Comparison of ENCODE assay signal across 18 cellular contexts in genomic region chr4:3420606-3420955, GRCh38. TPM values are rescaled to one million over a fixed set of nuclear protein-coding genes. Genes with fewer than 3 reads are reported as not detected.
A peak's percentile ranks its signal among the peaks of the same experiment; 100 is the strongest.
DNase-seq lines count a peak whose midpoint lies in the region; ATAC-seq, FAIRE-seq and TF ChIP-seq lines count a peak whose summit lies in the region.
"Had no signal": no experiment of that assay in that cellular context is flagged by ENCODE, and none has a peak within 500 bp of the region (broad histone marks: within the 10 kb centered on the region; RNA-seq: fewer than 3 reads in every experiment).

No MANE protein-coding gene starts in this region.

- H3K4me3 ChIP-seq in right lobe of liver (no peak overlapping the region), HepG2 (replicated peaks in 1 of 3; ENCODE audit: insufficient read depth in 1 of 3, low read depth in 2 of 3, low read length in 3 of 3) (no peak overlapping the region), brain microvascular endothelial cell (ENCODE audit: low read depth, low read length) (no peak overlapping the region), lower lobe of right lung (no peak overlapping the region), spleen (no peak overlapping the region), prostate gland (no peak overlapping the region)

- H2AFZ ChIP-seq in HepG2 (ENCODE audit: low read length): no peak overlapping the region

- no peak overlapping the region for H3K27ac Mint-ChIP-seq in activated T-cell treated with anti-CD3 and anti-CD28 coated beads, Interleukin-2, amount 50 U/mL, for 24 hours
- H3K27ac Mint-ChIP-seq in progenitor cell of endocrine pancreas: no peak overlapping the region

- H3K27me3 ChIP-seq in right lobe of liver (no peaks in the 10 kb centered on the region), HepG2 (ENCODE audit: control insufficient read depth in 1 of 2, insufficient read depth in 2 of 2, low read length in 2 of 2) (no peaks in the 10 kb centered on the region), brain microvascular endothelial cell (replicated peaks) (no peaks in the 10 kb centered on the region), lower lobe of right lung (ENCODE audit: low read depth) (no peaks in the 10 kb centered on the region), spleen (replicated peaks in 1 of 7) (no peaks in the 10 kb centered on the region), prostate gland (replicated peaks; ENCODE audit: insufficient read depth) (no peaks in the 10 kb centered on the region)

- WGBS in right lobe of liver (ENCODE audit: insufficient coverage, low coverage, low lambda C conversion rate, missing lambda C conversion rate): 84% methylated on average over 4 of the region's 12 CpGs
- 91% methylated on average over 10 of the region's 12 CpGs for WGBS in HepG2 (ENCODE audit: low lambda C conversion rate)
- WGBS in spleen, 5 donors: 87 to 92% (median 90%) methylated on average over 10 to 12 of the region's 12 CpGs
- 90% methylated on average over 12 of the region's 12 CpGs for WGBS in prostate gland

- CTCF ChIA-PET in HepG2 (lab: Yijun Ruan, JAX; ENCODE audit: low intra/inter-chr PET ratio, low total read pairs): no interaction called here

- no peak for TF ChIP-seq CTCF in right lobe of liver (IDR thresholded peaks at IDR 0.05)
- TF ChIP-seq CTCF in HepG2 (CRISPR knock-in tag; IDR thresholded peaks at IDR 0.05): no peak
- no peak for TF ChIP-seq CTCF in brain microvascular endothelial cell (IDR thresholded peaks at IDR 0.05; ENCODE audit: low read depth, low read length, missing control alignments)
- no peak for TF ChIP-seq CTCF in lower lobe of right lung (IDR thresholded peaks at IDR 0.05)
- no peak for TF ChIP-seq CTCF in spleen (IDR thresholded peaks at IDR 0.05 in 8 of 11, conservative IDR thresholded peaks at IDR 0.05 in 3 of 11)
- no peak for TF ChIP-seq CTCF in prostate gland (IDR thresholded peaks at IDR 0.05)
- no peak for TF ChIP-seq CTCF in progenitor cell of endocrine pancreas (IDR thresholded peaks at IDR 0.05; ENCODE audit: unreplicated experiment)

- no peaks in the 10 kb centered on the region for H3K9me3 Mint-ChIP-seq in activated T-cell treated with anti-CD3 and anti-CD28 coated beads, Interleukin-2, amount 50 U/mL, for 24 hours
- H3K9me3 Mint-ChIP-seq in progenitor cell of endocrine pancreas (ENCODE audit: low read depth): no peaks in the 10 kb centered on the region

- H3K9ac ChIP-seq in HepG2 (ENCODE audit: insufficient read depth, low read depth, low read length): no peak overlapping the region

- H3K4me2 ChIP-seq in HepG2 (ENCODE audit: low read depth, low read length): no peak overlapping the region

- no peak for FAIRE-seq in HepG2 (lab: Jason Lieb, UNC)
- FAIRE-seq: H1 had no signal

- ATAC-seq in right lobe of liver (no peak), HepG2 (no peak), lower lobe of right lung (no peak)

- no peaks in the 10 kb centered on the region for H3K79me2 ChIP-seq in HepG2 (ENCODE audit: insufficient read depth, low read length)

- in situ Hi-C loops in HepG2 (cut with HindIII; ENCODE audit: extremely low pct_ligation_motif_present, low pct_unique_long_range_greater_than_20kb) (no loop called here), brain microvascular endothelial cell (cut with HindIII; ENCODE audit: low pct_ligation_motif_present, low sequenced_read_pairs) (no loop called here)

- BruUV-seq in HepG2 (replicated peaks; lab: Mats Ljungman, UMichigan): no TSS peak

- H3K4me1 ChIP-seq in right lobe of liver (peaks cover 0 to 8% (median 0%) of the 10 kb centered on the region in 4 donors), HepG2 (ENCODE audit: insufficient read depth, low read length) (no peaks in the 10 kb centered on the region), lower lobe of right lung (no peaks in the 10 kb centered on the region), spleen (no peaks in the 10 kb centered on the region), prostate gland (replicated peaks) (peaks cover 4% of the 10 kb centered on the region)

- H3K9me3 ChIP-seq in right lobe of liver (no peaks in the 10 kb centered on the region), HepG2 (ENCODE audit: low read length) (no peaks in the 10 kb centered on the region), lower lobe of right lung (no peaks in the 10 kb centered on the region), spleen (no peaks in the 10 kb centered on the region), prostate gland (no peaks in the 10 kb centered on the region)

- H3K36me3 ChIP-seq in right lobe of liver (peaks cover 0 to 30% (median 8%) of the 10 kb centered on the region in 4 donors), HepG2 (replicated peaks in 1 of 2; ENCODE audit: control insufficient read depth in 1 of 2, insufficient read depth in 2 of 2, low read length in 2 of 2) (peaks cover 18 to 63% of the 10 kb centered on the region in 2 experiments; a peak in 4 of 5 replicates), brain microvascular endothelial cell (replicated peaks) (peaks cover 3% of the 10 kb centered on the region), lower lobe of right lung (peaks cover 83% of the 10 kb centered on the region), spleen (peaks cover 0 to 78% (median 8%) of the 10 kb centered on the region in 6 donors), prostate gland (peaks cover 0 to 6% of the 10 kb centered on the region in 2 donors)

- no peak for TF ChIP-seq POLR2A in right lobe of liver (IDR thresholded peaks at IDR 0.05)
- no peak for TF ChIP-seq POLR2A in HepG2 (IDR thresholded peaks at IDR 0.05; ENCODE audit: insufficient read depth in 1 of 2, low read depth in 2 of 2, low read length in 2 of 2)
- no peak for TF ChIP-seq POLR2A in spleen (IDR thresholded peaks at IDR 0.05)
- TF ChIP-seq POLR2A in prostate gland (IDR thresholded peaks at IDR 0.05): no peak

- H3K27ac ChIP-seq in right lobe of liver: no peak overlapping the region
- H3K27ac ChIP-seq in HepG2 (ENCODE audit: extremely low read length, insufficient read depth, low read length): no peak overlapping the region
- H3K27ac ChIP-seq in brain microvascular endothelial cell: no peak overlapping the region
- H3K27ac ChIP-seq in lower lobe of right lung: no peak overlapping the region
- no peak overlapping the region for H3K27ac ChIP-seq in spleen
- no peak overlapping the region for H3K27ac ChIP-seq in prostate gland

- no peaks in the 10 kb centered on the region for H3K27me3 Mint-ChIP-seq in activated T-cell treated with anti-CD3 and anti-CD28 coated beads, Interleukin-2, amount 50 U/mL, for 24 hours
- H3K27me3 Mint-ChIP-seq in progenitor cell of endocrine pancreas: no peaks in the 10 kb centered on the region

- H4K20me1 ChIP-seq in HepG2 (ENCODE audit: insufficient read depth, low read length): no peaks in the 10 kb centered on the region

- no peaks in the 10 kb centered on the region for H3K4me1 Mint-ChIP-seq in activated T-cell treated with anti-CD3 and anti-CD28 coated beads, Interleukin-2, amount 50 U/mL, for 24 hours (ENCODE audit: low read depth)
- H3K4me1 Mint-ChIP-seq in progenitor cell of endocrine pancreas (ENCODE audit: low read depth): no peaks in the 10 kb centered on the region

- intact Hi-C loops in right lobe of liver (cut with DNase I) (no loop called here), HepG2 (cut with micrococcal nuclease; ENCODE audit: unreplicated experiment) (no loop called here), lower lobe of right lung (cut with DNase I) (no loop called here), spleen (cut with DNase I; ENCODE audit: low total_unique reads) (no loop called here), prostate gland (cut with DNase I) (no loop called here)

- TF ChIP-seq EP300 in HepG2 (IDR thresholded peaks at IDR 0.05; ENCODE audit: low read depth in 2 of 2, low read length in 2 of 2): no peak
- no peak for TF ChIP-seq EP300 in HepG2 (CRISPR knock-in tag; IDR thresholded peaks at IDR 0.05; ENCODE audit: borderline replicate concordance)

- POLR2A ChIA-PET in HepG2 (lab: Yijun Ruan, JAX): no interaction called here

- peaks cover 4% of the 10 kb centered on the region for H3K36me3 Mint-ChIP-seq in activated T-cell treated with anti-CD3 and anti-CD28 coated beads, Interleukin-2, amount 50 U/mL, for 24 hours (ENCODE audit: low read depth)
- peaks cover 12% of the 10 kb centered on the region for H3K36me3 Mint-ChIP-seq in progenitor cell of endocrine pancreas (ENCODE audit: insufficient read depth)

- TF ChIP-seq RAD21 in HepG2 (CRISPR knock-in tag; IDR thresholded peaks at IDR 0.05): no peak

- peak in 2 of 3 donors; percentile 28 to 33 for DNase-seq in right lobe of liver
- DNase-seq in HepG2 (ENCODE audit: low spot score): no peak
- peak; percentile 6 for DNase-seq in brain microvascular endothelial cell
- peak; percentile 39 for DNase-seq in lower lobe of right lung
- DNase-seq in spleen: peak; percentile 54
- DNase-seq in activated T-cell treated with anti-CD3 and anti-CD28 coated beads, Interleukin-2, amount 50 U/mL, for 24 hours: no peak
- DNase-seq in prostate gland (ENCODE audit: low spot score): no peak
- DNase-seq in progenitor cell of endocrine pancreas (ENCODE audit: low spot score, unreplicated experiment): no peak
- DNase-seq: COR-L47, KBM-7, NCI-H1048, NCI-H146, NCI-H2081, NCI-H748 treated with DMSO at 0.1 percent for 48 hours, RPMI8226 had no signal

- H3K4me3 Mint-ChIP-seq in activated T-cell treated with anti-CD3 and anti-CD28 coated beads, Interleukin-2, amount 50 U/mL, for 24 hours: no peak overlapping the region
- H3K4me3 Mint-ChIP-seq in progenitor cell of endocrine pancreas (ENCODE audit: low read depth): no peak overlapping the region
- H3K4me3 Mint-ChIP-seq: CD14-positive monocyte had no signal

RNA-seq across cellular contexts. Expression of gene HGFAC, which starts 21.2 kb away (rescaled TPM):
- total RNA-seq in right lobe of liver: 100 to 1,000 TPM in 5 of 6 experiments, 10 to 100 TPM in 1; 73.9 to 176 (median 140) TPM
- total RNA-seq in HepG2 (2016; rRNA removed; fragmentation: Illumina TruSeq; extraction: Trizol): 0.98 and 8.5 TPM in 2 replicates
- total RNA-seq in HepG2 (2016; cell fraction: cytosol; rRNA removed; fragmentation: Illumina TruSeq; extraction: Trizol; ENCODE audit: low read depth): 1.8 and 1.9 TPM in 2 replicates
- total RNA-seq in HepG2 (2016; cell fraction: insoluble cytoplasmic fraction; rRNA removed; fragmentation: Illumina TruSeq; extraction: Trizol): 1.2 and 9.0 TPM in 2 replicates
- 1.4 and 1.8 TPM in 2 replicates for total RNA-seq in HepG2 (2016; cell fraction: membrane; rRNA removed; fragmentation: Illumina TruSeq; extraction: Trizol)
- total RNA-seq in HepG2 (2016; cell fraction: nucleus; rRNA removed; fragmentation: Illumina TruSeq; extraction: Trizol): 14.0 and 15.7 TPM in 2 replicates
- 63.6 and 107 TPM in 2 replicates for polyA plus RNA-seq in HepG2 (2011; rRNA removed)
- polyA plus RNA-seq in HepG2 (2011; cell fraction: cytosol; rRNA removed): 8.9 and 16.3 TPM in 2 replicates
- 1,761 and 2,041 TPM in 2 replicates for polyA plus RNA-seq in HepG2 (2011; cell fraction: nucleus; rRNA removed)
- 31.4 and 46.5 TPM in 2 replicates for polyA plus RNA-seq in HepG2 (2012)
- polyA plus RNA-seq in HepG2 (2016; cell fraction: cytosol; fragmentation: Illumina TruSeq; extraction: Trizol; ENCODE audit: low read depth): 1.9 and 2.1 TPM in 2 replicates
- polyA plus RNA-seq in HepG2 (2016; cell fraction: insoluble cytoplasmic fraction; fragmentation: Illumina TruSeq; extraction: Trizol; ENCODE audit: low read depth): 1.9 and 2.5 TPM in 2 replicates
- 1.6 and 2.1 TPM in 2 replicates for polyA plus RNA-seq in HepG2 (2016; cell fraction: membrane; fragmentation: Illumina TruSeq; extraction: Trizol; ENCODE audit: low read depth)
- polyA plus RNA-seq in HepG2 (2016; cell fraction: nucleus; fragmentation: Illumina TruSeq; extraction: Trizol; ENCODE audit: insufficient read depth, low read depth): 65.6 and 66.9 TPM in 2 replicates
- polyA minus RNA-seq in HepG2 (2011; rRNA and poly(A)+ RNA removed; ENCODE audit: low replicate concordance): 15.4 TPM in 1 of 2 replicates, not detected in the other
- 5.8 and 5.9 TPM in 2 replicates for polyA minus RNA-seq in HepG2 (2011; cell fraction: cytosol; rRNA and poly(A)+ RNA removed)
- polyA minus RNA-seq in HepG2 (2011; cell fraction: nucleus; rRNA and poly(A)+ RNA removed): 43.4 and 57.3 TPM in 2 replicates
- total RNA-seq in lower lobe of right lung: 1.0 TPM
- total RNA-seq in spleen: under 1 TPM in 2 of 7 donors, not detected in 5; 0.32 to 0.47 TPM
- under 1 TPM; 0.11 to 0.35 (median 0.22) TPM for polyA plus RNA-seq in spleen
- total RNA-seq in prostate gland: 1 to 10 TPM in 1 of 2 donors, under 1 TPM in 1; 0.27 to 1.9 TPM
- total RNA-seq in progenitor cell of endocrine pancreas: 6.7 and 7.5 TPM in 2 replicates
- total RNA-seq: NCI-H460 had no signal
- polyA plus RNA-seq: CD14-positive monocyte had no signal

RNA-seq across cellular contexts. Expression of gene DOK7, which starts 42.5 kb away (rescaled TPM):
- total RNA-seq in right lobe of liver: 1 to 10 TPM in 4 of 6 experiments, under 1 TPM in 2; 0.73 to 2.4 (median 1.5) TPM
- total RNA-seq in HepG2 (2016; rRNA removed; fragmentation: Illumina TruSeq; extraction: Trizol): 0.07 TPM in 1 of 2 replicates, not detected in the other
- total RNA-seq in HepG2 (2016; cell fraction: cytosol; rRNA removed; fragmentation: Illumina TruSeq; extraction: Trizol; ENCODE audit: low read depth): not detected in 2 replicates
- 0.04 TPM in 1 of 2 replicates, not detected in the other for total RNA-seq in HepG2 (2016; cell fraction: insoluble cytoplasmic fraction; rRNA removed; fragmentation: Illumina TruSeq; extraction: Trizol)
- total RNA-seq in HepG2 (2016; cell fraction: membrane; rRNA removed; fragmentation: Illumina TruSeq; extraction: Trizol): 0.06 TPM in 1 of 2 replicates, not detected in the other
- not detected in 2 replicates for total RNA-seq in HepG2 (2016; cell fraction: nucleus; rRNA removed; fragmentation: Illumina TruSeq; extraction: Trizol)
- polyA plus RNA-seq in HepG2 (2011; rRNA removed): 0.03 and 0.05 TPM in 2 replicates
- 0.05 and 0.08 TPM in 2 replicates for polyA plus RNA-seq in HepG2 (2011; cell fraction: cytosol; rRNA removed)
- polyA plus RNA-seq in HepG2 (2011; cell fraction: nucleus; rRNA removed): 0.26 and 0.32 TPM in 2 replicates
- polyA plus RNA-seq in HepG2 (2012): not detected in 2 replicates
- not detected in 2 replicates for polyA plus RNA-seq in HepG2 (2016; cell fraction: cytosol; fragmentation: Illumina TruSeq; extraction: Trizol; ENCODE audit: low read depth)
- polyA plus RNA-seq in HepG2 (2016; cell fraction: insoluble cytoplasmic fraction; fragmentation: Illumina TruSeq; extraction: Trizol; ENCODE audit: low read depth): 0.19 TPM in 1 of 2 replicates, not detected in the other
- not detected in 2 replicates for polyA plus RNA-seq in HepG2 (2016; cell fraction: membrane; fragmentation: Illumina TruSeq; extraction: Trizol; ENCODE audit: low read depth)
- polyA plus RNA-seq in HepG2 (2016; cell fraction: nucleus; fragmentation: Illumina TruSeq; extraction: Trizol; ENCODE audit: insufficient read depth, low read depth): not detected in 2 replicates
- polyA minus RNA-seq in HepG2 (2011; rRNA and poly(A)+ RNA removed; ENCODE audit: low replicate concordance): 0.38 TPM in 1 of 2 replicates, not detected in the other
- not detected in 2 replicates for polyA minus RNA-seq in HepG2 (2011; cell fraction: cytosol; rRNA and poly(A)+ RNA removed)
- not detected in 2 replicates for polyA minus RNA-seq in HepG2 (2011; cell fraction: nucleus; rRNA and poly(A)+ RNA removed)
- total RNA-seq in lower lobe of right lung: 4.0 TPM
- 1 to 10 TPM in 6 of 7 donors, under 1 TPM in 1; 0.69 to 7.1 (median 1.6) TPM for total RNA-seq in spleen
- polyA plus RNA-seq in spleen: 10 to 100 TPM in 1 of 3 donors, 1 to 10 TPM in 2; 1.7 to 13.5 (median 8.7) TPM
- total RNA-seq in prostate gland: 10 to 100 TPM in 1 of 2 donors, 1 to 10 TPM in 1; 8.2 to 16.4 TPM
- total RNA-seq in progenitor cell of endocrine pancreas: 0.13 TPM in 1 of 2 replicates, not detected in the other
- total RNA-seq: H1 had no signal
- polyA plus RNA-seq: CD14-positive monocyte had no signal

Comparison
In these comparisons a context has a peak if more than half of its experiments do, and no peak if none do; other contexts are left out.
1. DNase-seq: peak in right lobe of liver (2 of 3), brain microvascular endothelial cell (single experiment), lower lobe of right lung (single experiment) and spleen (single experiment); none in HepG2 (single experiment), activated T-cell treated with anti-CD3 and anti-CD28 coated beads, Interleukin-2, amount 50 U/mL, for 24 hours (single experiment), prostate gland (single experiment) and progenitor cell of endocrine pancreas (single experiment).